13 cellular contexts compared by ENCODE assay signal in genomic region chr15:51969728-51970127, GRCh38. TPM values are rescaled to one million over a fixed set of nuclear protein-coding genes. Genes with fewer than 3 reads are reported as not detected.
DNase-seq lines count a peak whose midpoint lies in the region; ATAC-seq and TF ChIP-seq lines count a peak whose summit lies in the region.
"Had no signal": no experiment of that assay in that cellular context is flagged by ENCODE, and none has a peak within 500 bp of the region (broad histone marks: within the 10 kb centered on the region; RNA-seq: fewer than 3 reads in every experiment).

No MANE protein-coding gene starts in this region.

- H3K27ac ChIP-seq in C4-2B (peak overlapping the region; percentile 100), H9 (ENCODE audit: insufficient read length, low read depth, low read length) (no peak overlapping the region), SJSA1 (no peak overlapping the region)
- H3K27ac ChIP-seq: gastrocnemius medialis, suprapubic skin had no signal

- H3K79me2 ChIP-seq in H9 (ENCODE audit: insufficient read depth, low read length): peaks cover 19% of the 10 kb centered on the region; the same call in 1 of the 2 replicates

- H3K27me3 Mint-ChIP-seq in H9 (ENCODE audit: low read depth) (no peaks in the 10 kb centered on the region; the same call in 1 of the 2 replicates), glutamatergic neuron (ENCODE audit: unreplicated experiment) (peaks cover 10% of the 10 kb centered on the region), CD14-positive monocyte (ENCODE audit: low read depth in 3 of 3) (no peaks in the 10 kb centered on the region)

- H3T11ph ChIP-seq in H9 (ENCODE audit: low read length): no peak overlapping the region

- no peak overlapping the region for H3K4ac ChIP-seq in H9 (ENCODE audit: low read depth, low read length)

- H4K5ac ChIP-seq in H9 (ENCODE audit: insufficient read length, low read depth, low read length): no peak overlapping the region

- peaks cover 3 to 4% of the 10 kb centered on the region in 2 experiments; a peak in 4 of 5 replicates for H3K9me3 Mint-ChIP-seq in H9
- H3K9me3 Mint-ChIP-seq in glutamatergic neuron (ENCODE audit: unreplicated experiment): peaks cover 11% of the 10 kb centered on the region
- peaks cover 10 to 23% (median 15%) of the 10 kb centered on the region in 7 donors for H3K9me3 Mint-ChIP-seq in CD14-positive monocyte

- no peak overlapping the region for H4K91ac ChIP-seq in H9 (ENCODE audit: insufficient read length, low read depth, low read length)

- H3K56ac ChIP-seq in H9 (ENCODE audit: insufficient read length, low read depth, low read length): no peak overlapping the region

- no peaks in the 10 kb centered on the region for H3K27me3 ChIP-seq in H9 (ENCODE audit: insufficient read depth, low read length)
- H3K27me3 ChIP-seq in SJSA1 (replicated peaks): no peaks in the 10 kb centered on the region
- H3K27me3 ChIP-seq: gastrocnemius medialis, suprapubic skin had no signal

- H3K4me2 ChIP-seq in H9 (ENCODE audit: insufficient read depth, insufficient read length, low read length): no peak overlapping the region

- DNase-seq in H9: no peak
- DNase-seq in SJSA1 (ENCODE audit: low read depth in 1 of 2, low spot score in 2 of 2): no peak
- no peak for DNase-seq in glutamatergic neuron
- DNase-seq in CD14-positive monocyte (ENCODE audit: low spot score): no peak
- DNase-seq in HPDE6-E6E7 (ENCODE audit: extremely low spot score): no peak
- DNase-seq in globus pallidus (ENCODE audit: low spot score): no peak
- DNase-seq: activated CD4-positive, alpha-beta T cell treated with anti-CD3 and anti-CD28 coated beads for 4 hours; caudate nucleus; gastrocnemius medialis; Kasumi-1 had no signal

- intact Hi-C loops in CD14-positive monocyte (cut with micrococcal nuclease): loop anchor here in 1 of 2 donors (5.0 kb wide), 1 partner anchor 43 kb away; no protein-coding TSS in a partner anchor

- H3K4me1 Mint-ChIP-seq in H9 (peaks cover 7 to 13% of the 10 kb centered on the region in 2 experiments), glutamatergic neuron (ENCODE audit: low read depth, unreplicated experiment) (no peaks in the 10 kb centered on the region), CD14-positive monocyte (peaks cover 18% of the 10 kb centered on the region)

- H3K9ac ChIP-seq in H9 (ENCODE audit: extremely low read depth, insufficient read length, low read length): no peak overlapping the region

- no peak overlapping the region for H3K23ac ChIP-seq in H9 (ENCODE audit: insufficient read length, low read depth, low read length)

- no CpG with 5 or more reads among the region's 4 CpGs for WGBS in H9 (ENCODE audit: extremely low coverage, insufficient read length, low lambda C conversion rate)

- no peaks in the 10 kb centered on the region for H4K20me1 ChIP-seq in H9 (ENCODE audit: control insufficient read depth, insufficient read depth, insufficient read length)

- H2BK5ac ChIP-seq in H9 (ENCODE audit: insufficient read length, low read length): no peak overlapping the region

- H2BK120ac ChIP-seq in H9 (ENCODE audit: low read depth, low read length, poor library complexity, severe bottlenecking): no peak overlapping the region

- no peak overlapping the region for H2BK15ac ChIP-seq in H9 (ENCODE audit: low read depth, low read length)

- H3K18ac ChIP-seq in H9 (ENCODE audit: insufficient read length, low read depth, low read length): no peak overlapping the region

- TF ChIP-seq CTCF in C4-2B (conservative IDR thresholded peaks at IDR 0.05): no peak
- TF ChIP-seq CTCF in H9 (conservative IDR thresholded peaks at IDR 0.05): no peak
- TF ChIP-seq CTCF in glutamatergic neuron (IDR thresholded peaks at IDR 0.05; ENCODE audit: partially characterized antibody, unreplicated experiment): no peak
- TF ChIP-seq CTCF in CD14-positive monocyte (IDR thresholded peaks at IDR 0.05): no peak

- H3K36me3 Mint-ChIP-seq in H9 (ENCODE audit: insufficient read depth in 1 of 3, low read depth in 3 of 3) (peaks cover 10 to 23% (median 20%) of the 10 kb centered on the region in 3 experiments), glutamatergic neuron (ENCODE audit: unreplicated experiment) (peaks cover 14% of the 10 kb centered on the region), CD14-positive monocyte (peaks cover 18 to 29% of the 10 kb centered on the region in 2 donors)

- no peak for ATAC-seq in GM21528 (IDR thresholded peaks at IDR 0.05; ENCODE audit: low FRiP score, unreplicated experiment)
- ATAC-seq: gastrocnemius medialis had no signal

- H2BK20ac ChIP-seq in H9 (ENCODE audit: low read depth, low read length, poor library complexity, severe bottlenecking): no peak overlapping the region

- no peak overlapping the region for H4K8ac ChIP-seq in H9 (replicated peaks; ENCODE audit: insufficient read length, low read depth, low read length)

- H3K4me1 ChIP-seq in H9 (ENCODE audit: insufficient read depth, low read length) (no peaks in the 10 kb centered on the region), SJSA1 (replicated peaks) (peaks cover 12% of the 10 kb centered on the region)

- H3K9me3 ChIP-seq in H9 (ENCODE audit: control insufficient read depth, low read depth, low read length): no peaks in the 10 kb centered on the region
- H3K9me3 ChIP-seq in SJSA1 (replicated peaks): 0 out of 2 replicates have a peak, but pooled peaks cover 3% of the 10 kb centered on the region
- H3K9me3 ChIP-seq: gastrocnemius medialis had no signal

- 0 out of 2 replicates have a peak overlapping the region, but pooled peaks have one; percentile 79 for H3K4me3 ChIP-seq in SJSA1
- H3K4me3 ChIP-seq: suprapubic skin had no signal

- peak overlapping the region in 1 of 3 experiments; percentile 34; a peak in 1 of 7 replicates for H3K27ac Mint-ChIP-seq in H9
- H3K27ac Mint-ChIP-seq in glutamatergic neuron (ENCODE audit: unreplicated experiment): no peak overlapping the region
- H3K27ac Mint-ChIP-seq in CD14-positive monocyte: no peak overlapping the region

- H3K36me3 ChIP-seq in SJSA1: peaks cover 36% of the 10 kb centered on the region
- H3K36me3 ChIP-seq: gastrocnemius medialis had no signal

- no peak overlapping the region for H2AFZ ChIP-seq in H9 (ENCODE audit: low read length)

- H3K14ac ChIP-seq in H9 (ENCODE audit: insufficient read depth, low read length): no peak overlapping the region

- peaks cover 4% of the 10 kb centered on the region for H3K23me2 ChIP-seq in H9 (ENCODE audit: insufficient read length, low read depth, low read length, poor library complexity, severe bottlenecking)

- peaks cover 3% of the 10 kb centered on the region for H3K79me1 ChIP-seq in H9 (ENCODE audit: insufficient read depth, low read depth, low read length, poor library complexity, severe bottlenecking)

- no peak overlapping the region for H2AK5ac ChIP-seq in H9 (ENCODE audit: insufficient read length, low read length)

- no peak overlapping the region for H2BK12ac ChIP-seq in H9 (ENCODE audit: insufficient read length, low read depth, low read length)

- H3K4me3 Mint-ChIP-seq in H9 (peak overlapping the region; percentile 99 to 100; a peak in 3 of 5 replicates), glutamatergic neuron (ENCODE audit: unreplicated experiment) (peak overlapping the region; percentile 96), CD14-positive monocyte (no peak overlapping the region)

RNA-seq across cellular contexts. Expression of gene LEO1, which starts 1.9 kb away (rescaled TPM):
- total RNA-seq in H9 (2021) (28.4 and 30.3 TPM in 2 replicates), glutamatergic neuron (ENCODE audit: unreplicated experiment) (22.7 TPM)
- total RNA-seq in SJSA1 (2014; rRNA removed; shearing (Covaris generic)): 47.7 and 51.6 TPM in 2 replicates
- polyA plus RNA-seq in CD14-positive monocyte: 1 to 10 TPM; 4.7 to 9.3 TPM

RNA-seq across cellular contexts. Expression of gene MAPK6, which starts 49.3 kb away (rescaled TPM):
- total RNA-seq in H9 (2021) (88.6 and 94.1 TPM in 2 replicates), glutamatergic neuron (ENCODE audit: unreplicated experiment) (109 TPM)
- 26.0 and 56.9 TPM in 2 replicates for total RNA-seq in SJSA1 (2014; rRNA removed; shearing (Covaris generic))
- polyA plus RNA-seq in CD14-positive monocyte: 10 to 100 TPM in 1 of 2 donors, 1 to 10 TPM in 1; 8.6 to 10.2 TPM

Comparison
In these comparisons a context has a peak if more than half of its experiments do, and no peak if none do; other contexts are left out.
1. H3K4me3 Mint-ChIP-seq: peak in H9 (2 of 2) and glutamatergic neuron (single experiment); none in CD14-positive monocyte (0 of 2).